Comparison of ENCODE assay signal across 8 cellular contexts in the genomic region with DNA sequence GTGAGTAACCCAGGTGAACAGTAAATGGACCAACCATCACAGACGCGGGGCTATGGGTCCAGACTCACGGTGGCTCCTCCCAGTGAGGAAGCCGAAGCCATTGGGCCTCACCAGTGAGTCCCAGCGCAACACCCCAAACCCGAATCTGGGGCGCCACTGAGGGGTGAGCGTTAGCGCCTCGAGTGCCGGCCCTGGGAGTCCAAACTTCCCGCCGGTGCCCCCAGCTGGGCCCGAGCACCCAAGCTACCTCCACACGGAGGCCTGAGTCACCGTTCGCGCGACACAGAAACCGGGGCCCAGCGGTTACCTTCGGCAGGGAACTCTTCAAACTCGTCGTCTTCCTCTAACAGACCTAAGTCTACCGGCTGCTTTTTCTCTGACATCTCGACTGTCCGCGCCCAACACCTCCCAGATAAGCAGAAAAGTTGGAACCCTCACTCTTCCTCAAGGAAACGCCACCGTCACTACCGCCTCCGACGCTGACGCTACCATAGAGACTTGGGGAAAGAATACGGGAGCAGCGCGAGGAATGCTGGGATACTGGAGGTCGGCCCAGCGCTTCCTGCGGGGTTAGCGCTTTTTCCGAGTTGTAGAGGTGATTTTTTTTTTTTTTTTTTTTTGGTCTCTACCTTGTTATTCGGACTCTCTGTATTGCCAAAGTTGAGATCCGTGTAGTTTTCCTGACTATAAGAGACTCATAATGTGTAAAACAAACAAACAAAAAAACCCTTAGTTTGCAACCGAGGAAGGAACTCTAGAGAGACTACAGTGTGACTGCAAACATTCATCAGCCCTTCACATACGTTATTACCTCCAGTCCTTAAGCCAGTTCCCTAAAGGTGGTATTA. TPM values are rescaled to one million over a fixed set of nuclear protein-coding genes. Genes with fewer than 3 reads are reported as not detected.
A peak's percentile ranks its signal among the peaks of the same experiment; 100 is the strongest.
DNase-seq lines count a peak whose midpoint lies in the region; TF ChIP-seq lines count a peak whose summit lies in the region.

Gene SEM1 (minus strand): TSS at position 466 of the 848 bp plus-strand sequence. CDS start 83 bp downstream, at position 383.

- H3K27ac ChIP-seq in H9 (ENCODE audit: insufficient read length, low read depth, low read length) = peak within 1 kb of the TSS; percentile 32
- peak within 1 kb of the TSS; percentile 88 for H3K27ac ChIP-seq in suprapubic skin

- H3K27me3 ChIP-seq in H9 (ENCODE audit: insufficient read depth, low read length) (no peaks in the 10 kb centered on the region), MG63 (no peaks in the 10 kb centered on the region), suprapubic skin (no peaks in the 10 kb centered on the region)

- no peak within 1 kb of the TSS for H4K91ac ChIP-seq in H9 (ENCODE audit: insufficient read length, low read depth, low read length)

- TF ChIP-seq POLR2A in suprapubic skin (IDR thresholded peaks at IDR 0.05) = peak in 1 of 2 donors; percentile 62

- H2BK120ac ChIP-seq in H9 (ENCODE audit: low read depth, low read length, poor library complexity, severe bottlenecking) = no peak within 1 kb of the TSS

- H3K79me1 ChIP-seq in H9 (ENCODE audit: insufficient read depth, low read depth, low read length, poor library complexity, severe bottlenecking) = no peaks in the 10 kb centered on the region

- H3K27ac Mint-ChIP-seq in H9 = peak within 1 kb of the TSS; percentile 95 to 99 (median 99)
- H3K27ac Mint-ChIP-seq in activated naive CD4-positive, alpha-beta T cell treated with anti-CD3 and anti-CD28 coated beads, Interleukin-2, amount 10 ng/mL, durations not matched to agents 7 days and 5 days = peak within 1 kb of the TSS; percentile 91

- DNase-seq in GDM1 (lab: John Stamatoyannopoulos, UW) (peak; percentile 75), H9 (peak; percentile 79), MG63 (peak; percentile 74), SK-N-DZ (ENCODE audit: low spot score) (peak; percentile 87), globus pallidus (ENCODE audit: low spot score) (peak; percentile 86), nucleus accumbens (lab: John Stamatoyannopoulos, UW) (peak; percentile 25 to 93 (median 77)), suprapubic skin (ENCODE audit: low spot score in 2 of 2) (peak; percentile 79 to 90)
- peak; percentile 66 for DNase-seq in activated naive CD4-positive, alpha-beta T cell treated with anti-CD3 and anti-CD28 coated beads, Interleukin-2, amount 10 ng/mL, durations not matched to agents 7 days and 5 days

- H3K4me2 ChIP-seq in H9 (ENCODE audit: insufficient read depth, insufficient read length, low read length) = peak within 1 kb of the TSS; percentile 82

- no peak within 1 kb of the TSS for H2BK20ac ChIP-seq in H9 (ENCODE audit: low read depth, low read length, poor library complexity, severe bottlenecking)

- H3K4ac ChIP-seq in H9 (ENCODE audit: low read depth, low read length) = no peak within 1 kb of the TSS

- no peak within 1 kb of the TSS for H3K56ac ChIP-seq in H9 (ENCODE audit: insufficient read length, low read depth, low read length)

- peak within 1 kb of the TSS; percentile 47 for H3K18ac ChIP-seq in H9 (ENCODE audit: insufficient read length, low read depth, low read length)

- no peak within 1 kb of the TSS for H4K5ac ChIP-seq in H9 (ENCODE audit: insufficient read length, low read depth, low read length)

- TF ChIP-seq CTCF in H9 (conservative IDR thresholded peaks at IDR 0.05) = no peak
- TF ChIP-seq CTCF in suprapubic skin (IDR thresholded peaks at IDR 0.05) = no peak

- no peak for TF ChIP-seq EP300 in suprapubic skin (IDR thresholded peaks at IDR 0.05)

- H2BK15ac ChIP-seq in H9 (ENCODE audit: low read depth, low read length) = no peak within 1 kb of the TSS

- no peak within 1 kb of the TSS for H3K23ac ChIP-seq in H9 (ENCODE audit: insufficient read length, low read depth, low read length)

- peaks cover 3 to 12% of the 10 kb centered on the region in 2 experiments for H3K4me1 Mint-ChIP-seq in H9
- peaks cover 36% of the 10 kb centered on the region for H3K4me1 Mint-ChIP-seq in activated naive CD4-positive, alpha-beta T cell treated with anti-CD3 and anti-CD28 coated beads, Interleukin-2, amount 10 ng/mL, durations not matched to agents 7 days and 5 days

- peaks cover 3% of the 10 kb centered on the region; the same call in 1 of the 2 replicates for H3K27me3 Mint-ChIP-seq in H9 (ENCODE audit: low read depth)
- H3K27me3 Mint-ChIP-seq in activated naive CD4-positive, alpha-beta T cell treated with anti-CD3 and anti-CD28 coated beads, Interleukin-2, amount 10 ng/mL, durations not matched to agents 7 days and 5 days = peaks cover 11% of the 10 kb centered on the region

- H3K4me1 ChIP-seq in H9 (ENCODE audit: insufficient read depth, low read length) (no peaks in the 10 kb centered on the region), suprapubic skin (peaks cover 19% of the 10 kb centered on the region)

- H3K79me2 ChIP-seq in H9 (ENCODE audit: insufficient read depth, low read length) = peaks cover 23% of the 10 kb centered on the region; the same call in 1 of the 2 replicates

- H3K36me3 ChIP-seq in MG63 = peaks cover 17% of the 10 kb centered on the region
- H3K36me3 ChIP-seq in suprapubic skin = no peaks in the 10 kb centered on the region

- H3K9me3 ChIP-seq in H9 (ENCODE audit: control insufficient read depth, low read depth, low read length) (peaks cover 9% of the 10 kb centered on the region), MG63 (no peaks in the 10 kb centered on the region), suprapubic skin (peaks cover 4% of the 10 kb centered on the region)

- H3K4me3 ChIP-seq in MG63 = peak within 1 kb of the TSS; percentile 78
- H3K4me3 ChIP-seq in suprapubic skin = peak within 1 kb of the TSS; percentile 87

- H4K20me1 ChIP-seq in H9 (ENCODE audit: control insufficient read depth, insufficient read depth, insufficient read length) = no peaks in the 10 kb centered on the region

- H3K9me3 Mint-ChIP-seq in H9 = peaks cover 24 to 29% of the 10 kb centered on the region in 2 experiments
- peaks cover 20% of the 10 kb centered on the region for H3K9me3 Mint-ChIP-seq in activated naive CD4-positive, alpha-beta T cell treated with anti-CD3 and anti-CD28 coated beads, Interleukin-2, amount 10 ng/mL, durations not matched to agents 7 days and 5 days

- H3K4me3 Mint-ChIP-seq in H9 = peak within 1 kb of the TSS; percentile 95 to 97
- peak within 1 kb of the TSS; percentile 98 for H3K4me3 Mint-ChIP-seq in activated naive CD4-positive, alpha-beta T cell treated with anti-CD3 and anti-CD28 coated beads, Interleukin-2, amount 10 ng/mL, durations not matched to agents 7 days and 5 days

- H3K9ac ChIP-seq in H9 (ENCODE audit: extremely low read depth, insufficient read length, low read length) = peak within 1 kb of the TSS; percentile 63

- no peak within 1 kb of the TSS for H2AK5ac ChIP-seq in H9 (ENCODE audit: insufficient read length, low read length)

- WGBS in H9 (ENCODE audit: extremely low coverage, insufficient read length, low lambda C conversion rate) = no CpG with 5 or more reads among the region's 46 CpGs
- under 1% methylated on average over 46 of the region's 46 CpGs for WGBS in suprapubic skin

- no peak within 1 kb of the TSS for H2BK12ac ChIP-seq in H9 (ENCODE audit: insufficient read length, low read depth, low read length)

- peaks cover 3 to 28% (median 22%) of the 10 kb centered on the region in 3 experiments for H3K36me3 Mint-ChIP-seq in H9 (ENCODE audit: insufficient read depth in 1 of 3, low read depth in 3 of 3)
- peaks cover 18% of the 10 kb centered on the region for H3K36me3 Mint-ChIP-seq in activated naive CD4-positive, alpha-beta T cell treated with anti-CD3 and anti-CD28 coated beads, Interleukin-2, amount 10 ng/mL, durations not matched to agents 7 days and 5 days

- no peak within 1 kb of the TSS for H4K8ac ChIP-seq in H9 (replicated peaks; ENCODE audit: insufficient read length, low read depth, low read length)

- no peak within 1 kb of the TSS for H3T11ph ChIP-seq in H9 (ENCODE audit: low read length)

- peak within 1 kb of the TSS; percentile 0 for H2AFZ ChIP-seq in H9 (ENCODE audit: low read length)

- peaks cover 3% of the 10 kb centered on the region for H3K23me2 ChIP-seq in H9 (ENCODE audit: insufficient read length, low read depth, low read length, poor library complexity, severe bottlenecking)

- peak within 1 kb of the TSS; percentile 78 for H3K14ac ChIP-seq in H9 (ENCODE audit: insufficient read depth, low read length)

- CTCF ChIA-PET in activated naive CD4-positive, alpha-beta T cell treated with anti-CD3 and anti-CD28 coated beads, Interleukin-2, amount 10 ng/mL, durations not matched to agents 7 days and 5 days (lab: Charles Lee) = no interaction called here

- H2BK5ac ChIP-seq in H9 (ENCODE audit: insufficient read length, low read length) = no peak within 1 kb of the TSS

RNA-seq across cellular contexts. Expression of gene SEM1, which starts in this region (rescaled TPM):
- total RNA-seq in H9 (2021) (75.6 and 79.9 TPM in 2 replicates), suprapubic skin (10 to 100 TPM; 16.6 to 33.3 (median 17.7) TPM)
- total RNA-seq in MG63 (2014; rRNA removed; shearing (Covaris generic); ENCODE audit: low replicate concordance) = 15.8 and 33.8 TPM in 2 replicates
- 26.2 and 26.6 TPM in 2 replicates for polyA plus RNA-seq in SK-N-DZ (2014; cell fraction: cytosol; rRNA removed)
- polyA plus RNA-seq in SK-N-DZ (2014; cell fraction: nucleus; rRNA removed) = 28.6 and 31.1 TPM in 2 replicates

Comparison
In these comparisons a context has a peak if more than half of its experiments do, and no peak if none do; other contexts are left out.
1. Peak in every context shown above with its lines: DNase-seq, H3K4me3 ChIP-seq and H3K27ac ChIP-seq.